16 cellular contexts compared by ENCODE assay signal in genomic region chr6:115717472-115717871, GRCh38.
DNase-seq lines count a peak whose midpoint lies in the region; ATAC-seq lines count a peak whose summit lies in the region.
"Had no signal": no experiment of that assay in that cellular context is flagged by ENCODE, and none has a peak within 500 bp of the region (broad histone marks: within the 10 kb centered on the region; RNA-seq: fewer than 3 reads in every experiment).

No MANE protein-coding gene starts in this region.

- H3K27me3 Mint-ChIP-seq in activated CD8-positive, alpha-beta T cell treated with anti-CD3 and anti-CD28 coated beads, Interleukin-2, amount 10 ng/mL, durations not matched to agents 7 days and 5 days (ENCODE audit: low read depth): no peaks in the 10 kb centered on the region
- H3K27me3 Mint-ChIP-seq: activated CD8-positive, alpha-beta memory T cell treated with anti-CD3 and anti-CD28 coated beads, Interleukin-2, amount 10 ng/mL, durations not matched to agents 7 days and 5 days; activated naive CD8-positive, alpha-beta T cell; stimulated activated naive CD8-positive, alpha-beta T cell treated with anti-CD3 and anti-CD28 coated beads, Interleukin-15, amount 100 ng/mL, for 72 hours had no signal

- H3K9me3 Mint-ChIP-seq in activated CD8-positive, alpha-beta T cell treated with anti-CD3 and anti-CD28 coated beads, Interleukin-2, amount 10 ng/mL, durations not matched to agents 7 days and 5 days (ENCODE audit: insufficient read depth): no peaks in the 10 kb centered on the region
- H3K9me3 Mint-ChIP-seq: stimulated activated naive CD8-positive, alpha-beta T cell treated with anti-CD3 and anti-CD28 coated beads, Interleukin-15, amount 100 ng/mL, for 72 hours had no signal

- POLR2A ChIA-PET in activated CD8-positive, alpha-beta T cell treated with anti-CD3 and anti-CD28 coated beads, Interleukin-2, amount 10 ng/mL, durations not matched to agents 7 days and 5 days (lab: Charles Lee): no interaction called here

- H3K4me3 Mint-ChIP-seq in activated CD8-positive, alpha-beta T cell treated with anti-CD3 and anti-CD28 coated beads, Interleukin-2, amount 10 ng/mL, durations not matched to agents 7 days and 5 days: no peak overlapping the region
- H3K4me3 Mint-ChIP-seq: activated CD8-positive, alpha-beta memory T cell treated with anti-CD3 and anti-CD28 coated beads, Interleukin-2, amount 10 ng/mL, durations not matched to agents 7 days and 5 days; activated naive CD8-positive, alpha-beta T cell; stimulated activated naive CD8-positive, alpha-beta T cell treated with anti-CD3 and anti-CD28 coated beads, Interleukin-15, amount 100 ng/mL, for 72 hours had no signal

- H3K36me3 Mint-ChIP-seq in activated CD8-positive, alpha-beta T cell treated with anti-CD3 and anti-CD28 coated beads, Interleukin-2, amount 10 ng/mL, durations not matched to agents 7 days and 5 days (ENCODE audit: low read depth): no peaks in the 10 kb centered on the region
- H3K36me3 Mint-ChIP-seq: activated CD8-positive, alpha-beta memory T cell treated with anti-CD3 and anti-CD28 coated beads, Interleukin-2, amount 10 ng/mL, durations not matched to agents 7 days and 5 days; activated naive CD8-positive, alpha-beta T cell had no signal

- H3K27ac Mint-ChIP-seq in activated CD8-positive, alpha-beta T cell treated with anti-CD3 and anti-CD28 coated beads, Interleukin-2, amount 10 ng/mL, durations not matched to agents 7 days and 5 days: no peak overlapping the region
- H3K27ac Mint-ChIP-seq: activated CD8-positive, alpha-beta memory T cell treated with anti-CD3 and anti-CD28 coated beads, Interleukin-2, amount 10 ng/mL, durations not matched to agents 7 days and 5 days; activated naive CD8-positive, alpha-beta T cell; stimulated activated naive CD8-positive, alpha-beta T cell treated with anti-CD3 and anti-CD28 coated beads, Interleukin-15, amount 100 ng/mL, for 72 hours had no signal

- H3K4me1 Mint-ChIP-seq in activated CD8-positive, alpha-beta T cell treated with anti-CD3 and anti-CD28 coated beads, Interleukin-2, amount 10 ng/mL, durations not matched to agents 7 days and 5 days (ENCODE audit: low read depth): no peaks in the 10 kb centered on the region
- H3K4me1 Mint-ChIP-seq: activated CD8-positive, alpha-beta memory T cell treated with anti-CD3 and anti-CD28 coated beads, Interleukin-2, amount 10 ng/mL, durations not matched to agents 7 days and 5 days; stimulated activated naive CD8-positive, alpha-beta T cell treated with anti-CD3 and anti-CD28 coated beads, Interleukin-15, amount 100 ng/mL, for 72 hours had no signal

- DNase-seq in NOMO-1 treated with DMSO at 0.1 percent for 48 hours (lab: John Stamatoyannopoulos, UW; ENCODE audit: unreplicated experiment) (peak; percentile 62), DMS53 (lab: John Stamatoyannopoulos, UW) (no peak), NCI-H510A treated with DMSO at 0.1 percent for 48 hours (lab: John Stamatoyannopoulos, UW) (no peak)
- no peak for DNase-seq in stimulated activated CD4-positive, alpha-beta T cell treated with anti-CD3 and anti-CD28 coated beads, Interleukin-2, amount 100 ng/mL, for 48 hours
- DNase-seq in activated CD8-positive, alpha-beta T cell treated with anti-CD3 and anti-CD28 coated beads, Interleukin-2, amount 10 ng/mL, durations not matched to agents 7 days and 5 days: no peak
- DNase-seq: activated CD8-positive, alpha-beta memory T cell treated with anti-CD3 and anti-CD28 coated beads, Interleukin-2, amount 10 ng/mL, durations not matched to agents 7 days and 5 days; caudate nucleus; head of caudate nucleus; IMR-90; NCI-H1436 treated with DMSO at 0.1 percent for 48 hours; retina; stimulated activated naive CD8-positive, alpha-beta T cell treated with anti-CD3 and anti-CD28 coated beads, Interleukin-15, amount 100 ng/mL, for 72 hours had no signal

- CTCF ChIA-PET in activated CD8-positive, alpha-beta T cell treated with anti-CD3 and anti-CD28 coated beads, Interleukin-2, amount 10 ng/mL, durations not matched to agents 7 days and 5 days (lab: Charles Lee): no interaction called here

- ATAC-seq in GM18867 (IDR thresholded peaks at IDR 0.05; ENCODE audit: unreplicated experiment): peak; percentile 11
- ATAC-seq in GM21526 (IDR thresholded peaks at IDR 0.05; ENCODE audit: low FRiP score, unreplicated experiment): peak; percentile 30
- peak; percentile 43 for ATAC-seq in HG03066 (IDR thresholded peaks at IDR 0.05; ENCODE audit: low read depth, unreplicated experiment)
- no peak for ATAC-seq in activated CD8-positive, alpha-beta T cell treated with anti-CD3 and anti-CD28 coated beads, Interleukin-2, amount 10 ng/mL, durations not matched to agents 7 days and 5 days
- ATAC-seq: activated CD8-positive, alpha-beta memory T cell treated with anti-CD3 and anti-CD28 coated beads, Interleukin-2, amount 10 ng/mL, durations not matched to agents 7 days and 5 days; stimulated activated naive CD8-positive, alpha-beta T cell treated with anti-CD3 and anti-CD28 coated beads, Interleukin-15, amount 100 ng/mL, for 72 hours had no signal
